19 cellular contexts compared by ENCODE assay signal in the genomic region with DNA sequence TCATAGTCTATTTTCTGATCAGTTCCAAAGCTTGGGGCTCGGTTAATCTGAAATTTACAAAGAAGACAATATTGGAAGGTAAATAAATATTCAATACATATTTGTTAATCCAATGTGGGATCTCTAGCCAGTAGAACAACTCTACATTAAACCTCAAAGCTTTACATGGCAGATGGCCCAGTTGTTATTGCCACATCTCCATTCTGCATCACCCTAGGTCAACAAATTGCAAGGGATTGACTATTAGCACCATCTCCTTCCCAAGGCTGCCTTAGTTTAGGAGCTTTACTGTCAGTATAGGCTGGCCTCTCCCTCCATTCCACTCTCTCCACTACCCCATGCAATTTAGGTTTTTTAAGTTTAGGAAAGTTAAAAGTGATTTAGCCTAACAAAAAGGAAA.
DNase-seq lines count a peak whose midpoint lies in the region; ATAC-seq and TF ChIP-seq lines count a peak whose summit lies in the region.
"Had no signal": no experiment of that assay in that cellular context is flagged by ENCODE, and none has a peak within 500 bp of the region (broad histone marks: within the 10 kb centered on the region; RNA-seq: fewer than 3 reads in every experiment).

No MANE protein-coding gene starts in this region.

- H3K9me3 ChIP-seq in mammary epithelial cell (replicated peaks; ENCODE audit: insufficient read depth, low read length) = no peaks in the 10 kb centered on the region
- H3K9me3 ChIP-seq: BE2C, sigmoid colon had no signal

- H4K20me1 ChIP-seq in mammary epithelial cell (ENCODE audit: insufficient read depth, low read length) = no peaks in the 10 kb centered on the region

- no peaks in the 10 kb centered on the region for H3K27me3 ChIP-seq in mammary epithelial cell (ENCODE audit: insufficient read depth, low read length)
- H3K27me3 ChIP-seq: BE2C, hepatocyte, sigmoid colon had no signal

- H3K79me2 ChIP-seq in mammary epithelial cell (ENCODE audit: insufficient read depth, low read length) = no peaks in the 10 kb centered on the region
- H3K79me2 ChIP-seq: hepatocyte had no signal

- no peak overlapping the region for H3K27ac Mint-ChIP-seq in mesothelial cell of epicardium
- H3K27ac Mint-ChIP-seq: activated B cell treated with CpG ODN at 0.5 μM for 24 hours; T-helper 1 cell treated with Interleukin-12 subunit alpha and Interleukin-12 subunit beta and Interleukin-4 antibody, amounts not matched to agents 30 μg/mL and 1 μg/mL, for 36 hours had no signal

- no peaks in the 10 kb centered on the region for H3K27me3 Mint-ChIP-seq in mesothelial cell of epicardium (ENCODE audit: low read depth)

- CTCF ChIA-PET in mammary epithelial cell (lab: Charles Lee; ENCODE audit: low non-redundant PET) = no interaction called here

- no peak overlapping the region for H2AFZ ChIP-seq in mammary epithelial cell (ENCODE audit: low read depth, low read length)
- H2AFZ ChIP-seq: hepatocyte had no signal

- no peaks in the 10 kb centered on the region for H3K9me3 Mint-ChIP-seq in mesothelial cell of epicardium
- H3K9me3 Mint-ChIP-seq: activated B cell treated with CpG ODN at 0.5 μM for 24 hours; T-helper 1 cell treated with Interleukin-12 subunit alpha and Interleukin-12 subunit beta and Interleukin-4 antibody, amounts not matched to agents 30 μg/mL and 1 μg/mL, for 36 hours had no signal

- intact Hi-C loops in mammary epithelial cell (cut with micrococcal nuclease) = no loop called here

- peak; percentile 90 for ATAC-seq in left lobe of liver

- no peaks in the 10 kb centered on the region for H3K4me1 ChIP-seq in mammary epithelial cell (ENCODE audit: insufficient read depth, low read length)
- H3K4me1 ChIP-seq: BE2C had no signal

- H3K36me3 Mint-ChIP-seq in mesothelial cell of epicardium = no peaks in the 10 kb centered on the region

- no peaks in the 10 kb centered on the region for H3K36me3 ChIP-seq in mammary epithelial cell (ENCODE audit: insufficient read depth, low read length)
- H3K36me3 ChIP-seq: BE2C had no signal

- peak; percentile 31 for DNase-seq in AG20443 (ENCODE audit: low spot score)
- DNase-seq in LNCaP clone FGC (ENCODE audit: low read depth) = peak; percentile 37
- DNase-seq in mammary epithelial cell = peak; percentile 29
- peak; percentile 73 for DNase-seq in left lobe of liver (ENCODE audit: low spot score)
- no peak for DNase-seq in mesothelial cell of epicardium (ENCODE audit: low spot score in 2 of 2, unreplicated experiment in 2 of 2)
- no peak for DNase-seq in DMS53 (lab: John Stamatoyannopoulos, UW)
- no peak for DNase-seq in stimulated activated CD4-positive, alpha-beta T cell treated with anti-CD3 and anti-CD28 coated beads, Interleukin-2, amount 100 ng/mL, for 48 hours
- DNase-seq in C1 segment of cervical spinal cord (lab: John Stamatoyannopoulos, UW) = no peak
- DNase-seq: activated B cell treated with CpG ODN at 0.5 μM for 24 hours; activated CD8-positive, alpha-beta memory T cell treated with anti-CD3 and anti-CD28 coated beads for 24 hours; activated effector memory CD4-positive, alpha-beta T cell treated with Interleukin-2 at 50 U/mL for 16 hours; amniotic stem cell; BE2C; kidney; occipital lobe; SHP77; sigmoid colon had no signal

- TF ChIP-seq CTCF in LNCaP clone FGC (IDR thresholded peaks at IDR 0.05; ENCODE audit: control insufficient read depth, extremely low read depth, insufficient read depth) (no peak), mammary epithelial cell (conservative IDR thresholded peaks at IDR 0.05 in 1 of 2, IDR thresholded peaks at IDR 0.05 in 1 of 2; ENCODE audit: extremely low read depth in 1 of 2, insufficient read depth in 1 of 2, low read depth in 1 of 2, low read length in 2 of 2) (no peak), mesothelial cell of epicardium (IDR thresholded peaks at IDR 0.05; ENCODE audit: unreplicated experiment) (no peak)

- H3K9ac ChIP-seq in mammary epithelial cell (ENCODE audit: insufficient read depth, low read length) = no peak overlapping the region

- dilution Hi-C loops in mammary epithelial cell (cut with HindIII; ENCODE audit: low sequenced_read_pairs) = loop anchor here (10.0 kb wide), 1 partner anchor 196 kb away; no protein-coding TSS in a partner anchor

- H3K4me3 ChIP-seq in LNCaP clone FGC (ENCODE audit: low read depth, low read length) (no peak overlapping the region), mammary epithelial cell (replicated peaks in 1 of 3; ENCODE audit: insufficient read depth in 1 of 3, low read depth in 2 of 3, low read length in 3 of 3) (no peak overlapping the region)
- H3K4me3 ChIP-seq: hepatocyte, sigmoid colon had no signal

- 100% methylated on average over 1 of the region's 1 CpG for WGBS in mammary epithelial cell (ENCODE audit: low coverage, missing lambda C conversion rate)

- in situ Hi-C loops in mammary epithelial cell (cut with MboI; ENCODE audit: low sequenced_read_pairs in 2 of 2) = loop anchor here (5.0 to 25.0 kb wide), 4 partner anchors 188 to 508 kb away; no protein-coding TSS in a partner anchor

- no peaks in the 10 kb centered on the region for H3K4me1 Mint-ChIP-seq in mesothelial cell of epicardium
- H3K4me1 Mint-ChIP-seq: activated B cell treated with CpG ODN at 0.5 μM for 24 hours had no signal

- BruUV-seq in mammary epithelial cell (replicated peaks; lab: Mats Ljungman, UMichigan) = no TSS peak

- H3K4me2 ChIP-seq in mammary epithelial cell (ENCODE audit: insufficient read depth, low read depth, low read length) = no peak overlapping the region
- H3K4me2 ChIP-seq: hepatocyte had no signal

- H3K27ac ChIP-seq in mammary epithelial cell (ENCODE audit: insufficient read depth, low read depth, low read length) = no peak overlapping the region
- H3K27ac ChIP-seq: hepatocyte, sigmoid colon had no signal

- H3K4me3 Mint-ChIP-seq in mesothelial cell of epicardium = no peak overlapping the region
- H3K4me3 Mint-ChIP-seq: activated B cell treated with CpG ODN at 0.5 μM for 24 hours; T-helper 1 cell treated with Interleukin-12 subunit alpha and Interleukin-12 subunit beta and Interleukin-4 antibody, amounts not matched to agents 30 μg/mL and 1 μg/mL, for 36 hours had no signal

Comparison
In these comparisons a context has a peak if more than half of its experiments do, and no peak if none do; other contexts are left out.
1. DNase-seq: peak in AG20443 (single experiment), LNCaP clone FGC (single experiment), mammary epithelial cell (single experiment) and left lobe of liver (single experiment); none in mesothelial cell of epicardium (0 of 2), DMS53 (single experiment), stimulated activated CD4-positive, alpha-beta T cell treated with anti-CD3 and anti-CD28 coated beads, Interleukin-2, amount 100 ng/mL, for 48 hours (0 of 2) and C1 segment of cervical spinal cord (0 of 14).